Comparison of ENCODE assay signal across 1 cellular context in the genomic region with DNA sequence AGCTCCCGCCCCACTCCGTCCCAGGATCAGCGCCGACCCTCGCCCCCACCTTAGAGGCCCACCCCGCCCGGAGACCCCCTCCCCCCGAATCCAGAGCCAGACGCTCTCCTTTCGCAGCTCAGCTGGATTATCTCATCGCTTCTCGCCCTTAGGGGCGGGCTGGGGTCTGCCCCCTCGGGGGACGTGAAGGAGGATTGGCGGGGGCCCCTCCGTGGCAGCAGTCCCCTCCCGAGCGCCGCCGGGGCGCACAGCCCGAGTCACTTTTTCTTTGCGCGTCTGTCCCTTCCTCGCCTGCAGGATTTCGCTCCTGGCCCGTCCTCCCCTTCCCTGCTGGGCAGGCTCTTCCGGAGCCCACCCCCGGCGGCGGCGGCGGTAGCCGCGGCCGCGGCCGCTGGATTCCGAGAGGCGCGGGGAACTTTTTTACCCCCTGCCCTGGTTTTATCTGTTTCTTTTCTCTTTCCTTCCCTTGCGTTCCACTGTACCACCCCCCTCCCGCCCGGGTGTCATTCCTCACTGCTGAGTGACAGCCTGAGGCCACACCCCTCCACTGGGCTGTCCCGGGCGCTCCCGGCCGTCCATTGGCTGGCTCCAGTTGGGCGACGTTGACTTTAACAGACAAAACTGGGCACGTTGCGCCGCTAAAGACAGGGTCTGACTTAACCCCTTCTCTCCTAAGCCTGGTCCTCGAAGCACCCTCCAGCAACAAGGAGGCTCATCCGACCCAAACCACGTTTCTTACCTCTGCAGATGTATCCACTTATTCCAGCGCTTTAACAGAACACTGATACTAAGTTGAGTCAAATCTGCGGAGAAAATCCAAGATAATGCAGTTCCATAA.
A peak's percentile ranks its signal among the peaks of the same experiment; 100 is the strongest.
TF ChIP-seq lines count a peak whose summit lies in the region.

No MANE protein-coding gene starts in this region.

TF ChIP-seq in K562, 482 proteins besides CTCF, POLR2A, EP300 and RAD21 (continued from another document and continues in another):
- TF ChIP-seq, protein P1, sequence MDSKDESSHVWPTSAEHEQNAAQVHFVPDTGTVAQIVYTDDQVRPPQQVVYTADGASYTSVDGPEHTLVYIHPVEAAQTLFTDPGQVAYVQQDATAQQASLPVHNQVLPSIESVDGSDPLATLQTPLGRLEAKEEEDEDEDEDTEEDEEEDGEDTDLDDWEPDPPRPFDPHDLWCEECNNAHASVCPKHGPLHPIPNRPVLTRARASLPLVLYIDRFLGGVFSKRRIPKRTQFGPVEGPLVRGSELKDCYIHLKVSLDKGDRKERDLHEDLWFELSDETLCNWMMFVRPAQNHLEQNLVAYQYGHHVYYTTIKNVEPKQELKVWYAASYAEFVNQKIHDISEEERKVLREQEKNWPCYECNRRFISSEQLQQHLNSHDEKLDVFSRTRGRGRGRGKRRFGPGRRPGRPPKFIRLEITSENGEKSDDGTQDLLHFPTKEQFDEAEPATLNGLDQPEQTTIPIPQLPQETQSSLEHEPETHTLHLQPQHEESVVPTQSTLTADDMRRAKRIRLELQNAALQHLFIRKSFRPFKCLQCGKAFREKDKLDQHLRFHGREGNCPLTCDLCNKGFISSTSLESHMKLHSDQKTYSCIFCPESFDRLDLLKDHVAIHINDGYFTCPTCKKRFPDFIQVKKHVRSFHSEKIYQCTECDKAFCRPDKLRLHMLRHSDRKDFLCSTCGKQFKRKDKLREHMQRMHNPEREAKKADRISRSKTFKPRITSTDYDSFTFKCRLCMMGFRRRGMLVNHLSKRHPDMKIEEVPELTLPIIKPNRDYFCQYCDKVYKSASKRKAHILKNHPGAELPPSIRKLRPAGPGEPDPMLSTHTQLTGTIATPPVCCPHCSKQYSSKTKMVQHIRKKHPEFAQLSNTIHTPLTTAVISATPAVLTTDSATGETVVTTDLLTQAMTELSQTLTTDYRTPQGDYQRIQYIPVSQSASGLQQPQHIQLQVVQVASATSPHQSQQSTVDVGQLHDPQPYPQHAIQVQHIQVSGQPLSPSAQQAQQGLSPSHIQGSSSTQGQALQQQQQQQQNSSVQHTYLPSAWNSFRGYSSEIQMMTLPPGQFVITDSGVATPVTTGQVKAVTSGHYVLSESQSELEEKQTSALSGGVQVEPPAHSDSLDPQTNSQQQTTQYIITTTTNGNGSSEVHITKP (IDR thresholded peaks at IDR 0.05; ENCODE audit: partially characterized antibody), result peak; percentile 94
- TF ChIP-seq MECOM (CRISPR knock-in tag; IDR thresholded peaks at IDR 0.05) (no peak), BRF1 (IDR thresholded peaks at IDR 0.05; ENCODE audit: borderline replicate concordance, extremely low read depth, insufficient read length) (no peak), HDAC2 (IDR thresholded peaks at IDR 0.05) (peak; percentile 63; the same call in 1 of the 2 replicates), ZNF699 (CRISPR knock-in tag; IDR thresholded peaks at IDR 0.05; ENCODE audit: insufficient replicate concordance) (no peak), PURB (CRISPR knock-in tag; IDR thresholded peaks at IDR 0.05; ENCODE audit: low read depth) (no peak), HMGN3 (IDR thresholded peaks at IDR 0.05; ENCODE audit: borderline replicate concordance, extremely low read depth, insufficient read length, low read depth, low read length) (peak; percentile 41), SRF (CRISPR knock-in tag; IDR thresholded peaks at IDR 0.05) (no peak), RFX7 (CRISPR knock-in tag; IDR thresholded peaks at IDR 0.05) (no peak), ZNF354B (CRISPR knock-in tag; IDR thresholded peaks at IDR 0.05) (no peak), MEIS2 (IDR thresholded peaks at IDR 0.05; ENCODE audit: partially characterized antibody) (peak; percentile 91), PTTG1 (tag; IDR thresholded peaks at IDR 0.05; ENCODE audit: low read depth) (no peak), BCL6 (CRISPR knock-in tag; IDR thresholded peaks at IDR 0.05) (no peak), C11orf30 (IDR thresholded peaks at IDR 0.05; ENCODE audit: low read depth) (no peak), HDGF (IDR thresholded peaks at IDR 0.05) (no peak), MAZ (CRISPR knock-in tag; conservative IDR thresholded peaks at IDR 0.05 in 1 of 2, IDR thresholded peaks at IDR 0.05 in 1 of 2) (peak in 1 of 2 experiments; percentile 54; a peak in 2 of 4 replicates), FOXP1 (CRISPR knock-in tag; IDR thresholded peaks at IDR 0.05) (no peak)
- TF ChIP-seq, protein P2, sequence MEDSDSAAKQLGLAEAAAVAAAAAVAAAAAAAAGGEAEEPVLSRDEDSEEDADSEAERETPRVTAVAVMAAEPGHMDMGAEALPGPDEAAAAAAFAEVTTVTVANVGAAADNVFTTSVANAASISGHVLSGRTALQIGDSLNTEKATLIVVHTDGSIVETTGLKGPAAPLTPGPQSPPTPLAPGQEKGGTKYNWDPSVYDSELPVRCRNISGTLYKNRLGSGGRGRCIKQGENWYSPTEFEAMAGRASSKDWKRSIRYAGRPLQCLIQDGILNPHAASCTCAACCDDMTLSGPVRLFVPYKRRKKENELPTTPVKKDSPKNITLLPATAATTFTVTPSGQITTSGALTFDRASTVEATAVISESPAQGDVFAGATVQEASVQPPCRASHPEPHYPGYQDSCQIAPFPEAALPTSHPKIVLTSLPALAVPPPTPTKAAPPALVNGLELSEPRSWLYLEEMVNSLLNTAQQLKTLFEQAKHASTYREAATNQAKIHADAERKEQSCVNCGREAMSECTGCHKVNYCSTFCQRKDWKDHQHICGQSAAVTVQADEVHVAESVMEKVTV (CRISPR knock-in tag; IDR thresholded peaks at IDR 0.05), result no peak
- TF ChIP-seq, protein P3, sequence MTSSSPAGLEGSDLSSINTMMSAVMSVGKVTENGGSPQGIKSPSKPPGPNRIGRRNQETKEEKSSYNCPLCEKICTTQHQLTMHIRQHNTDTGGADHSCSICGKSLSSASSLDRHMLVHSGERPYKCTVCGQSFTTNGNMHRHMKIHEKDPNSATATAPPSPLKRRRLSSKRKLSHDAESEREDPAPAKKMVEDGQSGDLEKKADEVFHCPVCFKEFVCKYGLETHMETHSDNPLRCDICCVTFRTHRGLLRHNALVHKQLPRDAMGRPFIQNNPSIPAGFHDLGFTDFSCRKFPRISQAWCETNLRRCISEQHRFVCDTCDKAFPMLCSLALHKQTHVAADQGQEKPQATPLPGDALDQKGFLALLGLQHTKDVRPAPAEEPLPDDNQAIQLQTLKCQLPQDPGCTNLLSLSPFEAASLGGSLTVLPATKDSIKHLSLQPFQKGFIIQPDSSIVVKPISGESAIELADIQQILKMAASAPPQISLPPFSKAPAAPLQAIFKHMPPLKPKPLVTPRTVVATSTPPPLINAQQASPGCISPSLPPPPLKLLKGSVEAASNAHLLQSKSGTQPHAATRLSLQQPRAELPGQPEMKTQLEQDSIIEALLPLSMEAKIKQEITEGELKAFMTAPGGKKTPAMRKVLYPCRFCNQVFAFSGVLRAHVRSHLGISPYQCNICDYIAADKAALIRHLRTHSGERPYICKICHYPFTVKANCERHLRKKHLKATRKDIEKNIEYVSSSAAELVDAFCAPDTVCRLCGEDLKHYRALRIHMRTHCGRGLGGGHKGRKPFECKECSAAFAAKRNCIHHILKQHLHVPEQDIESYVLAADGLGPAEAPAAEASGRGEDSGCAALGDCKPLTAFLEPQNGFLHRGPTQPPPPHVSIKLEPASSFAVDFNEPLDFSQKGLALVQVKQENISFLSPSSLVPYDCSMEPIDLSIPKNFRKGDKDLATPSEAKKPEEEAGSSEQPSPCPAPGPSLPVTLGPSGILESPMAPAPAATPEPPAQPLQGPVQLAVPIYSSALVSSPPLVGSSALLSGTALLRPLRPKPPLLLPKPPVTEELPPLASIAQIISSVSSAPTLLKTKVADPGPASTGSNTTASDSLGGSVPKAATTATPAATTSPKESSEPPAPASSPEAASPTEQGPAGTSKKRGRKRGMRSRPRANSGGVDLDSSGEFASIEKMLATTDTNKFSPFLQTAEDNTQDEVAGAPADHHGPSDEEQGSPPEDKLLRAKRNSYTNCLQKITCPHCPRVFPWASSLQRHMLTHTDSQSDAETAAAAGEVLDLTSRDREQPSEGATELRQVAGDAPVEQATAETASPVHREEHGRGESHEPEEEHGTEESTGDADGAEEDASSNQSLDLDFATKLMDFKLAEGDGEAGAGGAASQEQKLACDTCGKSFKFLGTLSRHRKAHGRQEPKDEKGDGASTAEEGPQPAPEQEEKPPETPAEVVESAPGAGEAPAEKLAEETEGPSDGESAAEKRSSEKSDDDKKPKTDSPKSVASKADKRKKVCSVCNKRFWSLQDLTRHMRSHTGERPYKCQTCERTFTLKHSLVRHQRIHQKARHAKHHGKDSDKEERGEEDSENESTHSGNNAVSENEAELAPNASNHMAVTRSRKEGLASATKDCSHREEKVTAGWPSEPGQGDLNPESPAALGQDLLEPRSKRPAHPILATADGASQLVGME (CRISPR knock-in tag; IDR thresholded peaks at IDR 0.05), result no peak
- TF ChIP-seq, protein P4, sequence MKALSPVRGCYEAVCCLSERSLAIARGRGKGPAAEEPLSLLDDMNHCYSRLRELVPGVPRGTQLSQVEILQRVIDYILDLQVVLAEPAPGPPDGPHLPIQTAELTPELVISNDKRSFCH (CRISPR knock-in tag; IDR thresholded peaks at IDR 0.05), result no peak
- TF ChIP-seq, protein P4 (tag; IDR thresholded peaks at IDR 0.05), result no peak
- TF ChIP-seq, protein P5, sequence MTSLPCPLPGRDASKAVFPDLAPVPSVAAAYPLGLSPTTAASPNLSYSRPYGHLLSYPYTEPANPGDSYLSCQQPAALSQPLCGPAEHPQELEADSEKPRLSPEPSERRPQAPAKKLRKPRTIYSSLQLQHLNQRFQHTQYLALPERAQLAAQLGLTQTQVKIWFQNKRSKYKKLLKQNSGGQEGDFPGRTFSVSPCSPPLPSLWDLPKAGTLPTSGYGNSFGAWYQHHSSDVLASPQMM (CRISPR knock-in tag; IDR thresholded peaks at IDR 0.05), result no peak
- TF ChIP-seq, protein P6, sequence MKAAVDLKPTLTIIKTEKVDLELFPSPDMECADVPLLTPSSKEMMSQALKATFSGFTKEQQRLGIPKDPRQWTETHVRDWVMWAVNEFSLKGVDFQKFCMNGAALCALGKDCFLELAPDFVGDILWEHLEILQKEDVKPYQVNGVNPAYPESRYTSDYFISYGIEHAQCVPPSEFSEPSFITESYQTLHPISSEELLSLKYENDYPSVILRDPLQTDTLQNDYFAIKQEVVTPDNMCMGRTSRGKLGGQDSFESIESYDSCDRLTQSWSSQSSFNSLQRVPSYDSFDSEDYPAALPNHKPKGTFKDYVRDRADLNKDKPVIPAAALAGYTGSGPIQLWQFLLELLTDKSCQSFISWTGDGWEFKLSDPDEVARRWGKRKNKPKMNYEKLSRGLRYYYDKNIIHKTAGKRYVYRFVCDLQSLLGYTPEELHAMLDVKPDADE (conservative IDR thresholded peaks at IDR 0.05; ENCODE audit: control insufficient read depth, low read depth, low read length), result 0 out of 2 replicates have a peak, but pooled peaks have one; percentile 27
- TF ChIP-seq, protein P7, sequence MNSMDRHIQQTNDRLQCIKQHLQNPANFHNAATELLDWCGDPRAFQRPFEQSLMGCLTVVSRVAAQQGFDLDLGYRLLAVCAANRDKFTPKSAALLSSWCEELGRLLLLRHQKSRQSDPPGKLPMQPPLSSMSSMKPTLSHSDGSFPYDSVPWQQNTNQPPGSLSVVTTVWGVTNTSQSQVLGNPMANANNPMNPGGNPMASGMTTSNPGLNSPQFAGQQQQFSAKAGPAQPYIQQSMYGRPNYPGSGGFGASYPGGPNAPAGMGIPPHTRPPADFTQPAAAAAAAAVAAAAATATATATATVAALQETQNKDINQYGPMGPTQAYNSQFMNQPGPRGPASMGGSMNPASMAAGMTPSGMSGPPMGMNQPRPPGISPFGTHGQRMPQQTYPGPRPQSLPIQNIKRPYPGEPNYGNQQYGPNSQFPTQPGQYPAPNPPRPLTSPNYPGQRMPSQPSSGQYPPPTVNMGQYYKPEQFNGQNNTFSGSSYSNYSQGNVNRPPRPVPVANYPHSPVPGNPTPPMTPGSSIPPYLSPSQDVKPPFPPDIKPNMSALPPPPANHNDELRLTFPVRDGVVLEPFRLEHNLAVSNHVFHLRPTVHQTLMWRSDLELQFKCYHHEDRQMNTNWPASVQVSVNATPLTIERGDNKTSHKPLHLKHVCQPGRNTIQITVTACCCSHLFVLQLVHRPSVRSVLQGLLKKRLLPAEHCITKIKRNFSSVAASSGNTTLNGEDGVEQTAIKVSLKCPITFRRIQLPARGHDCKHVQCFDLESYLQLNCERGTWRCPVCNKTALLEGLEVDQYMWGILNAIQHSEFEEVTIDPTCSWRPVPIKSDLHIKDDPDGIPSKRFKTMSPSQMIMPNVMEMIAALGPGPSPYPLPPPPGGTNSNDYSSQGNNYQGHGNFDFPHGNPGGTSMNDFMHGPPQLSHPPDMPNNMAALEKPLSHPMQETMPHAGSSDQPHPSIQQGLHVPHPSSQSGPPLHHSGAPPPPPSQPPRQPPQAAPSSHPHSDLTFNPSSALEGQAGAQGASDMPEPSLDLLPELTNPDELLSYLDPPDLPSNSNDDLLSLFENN (IDR thresholded peaks at IDR 0.05; ENCODE audit: low read depth in 2 of 2, low read length in 2 of 2), result no peak
- TF ChIP-seq, protein P8, sequence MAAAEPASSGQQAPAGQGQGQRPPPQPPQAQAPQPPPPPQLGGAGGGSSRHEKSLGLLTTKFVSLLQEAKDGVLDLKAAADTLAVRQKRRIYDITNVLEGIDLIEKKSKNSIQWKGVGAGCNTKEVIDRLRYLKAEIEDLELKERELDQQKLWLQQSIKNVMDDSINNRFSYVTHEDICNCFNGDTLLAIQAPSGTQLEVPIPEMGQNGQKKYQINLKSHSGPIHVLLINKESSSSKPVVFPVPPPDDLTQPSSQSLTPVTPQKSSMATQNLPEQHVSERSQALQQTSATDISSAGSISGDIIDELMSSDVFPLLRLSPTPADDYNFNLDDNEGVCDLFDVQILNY (CRISPR knock-in tag; IDR thresholded peaks at IDR 0.05), result no peak
- TF ChIP-seq, protein P9, sequence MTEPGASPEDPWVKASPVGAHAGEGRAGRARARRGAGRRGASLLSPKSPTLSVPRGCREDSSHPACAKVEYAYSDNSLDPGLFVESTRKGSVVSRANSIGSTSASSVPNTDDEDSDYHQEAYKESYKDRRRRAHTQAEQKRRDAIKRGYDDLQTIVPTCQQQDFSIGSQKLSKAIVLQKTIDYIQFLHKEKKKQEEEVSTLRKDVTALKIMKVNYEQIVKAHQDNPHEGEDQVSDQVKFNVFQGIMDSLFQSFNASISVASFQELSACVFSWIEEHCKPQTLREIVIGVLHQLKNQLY (CRISPR knock-in tag; conservative IDR thresholded peaks at IDR 0.05), result no peak
- TF ChIP-seq, protein P10, sequence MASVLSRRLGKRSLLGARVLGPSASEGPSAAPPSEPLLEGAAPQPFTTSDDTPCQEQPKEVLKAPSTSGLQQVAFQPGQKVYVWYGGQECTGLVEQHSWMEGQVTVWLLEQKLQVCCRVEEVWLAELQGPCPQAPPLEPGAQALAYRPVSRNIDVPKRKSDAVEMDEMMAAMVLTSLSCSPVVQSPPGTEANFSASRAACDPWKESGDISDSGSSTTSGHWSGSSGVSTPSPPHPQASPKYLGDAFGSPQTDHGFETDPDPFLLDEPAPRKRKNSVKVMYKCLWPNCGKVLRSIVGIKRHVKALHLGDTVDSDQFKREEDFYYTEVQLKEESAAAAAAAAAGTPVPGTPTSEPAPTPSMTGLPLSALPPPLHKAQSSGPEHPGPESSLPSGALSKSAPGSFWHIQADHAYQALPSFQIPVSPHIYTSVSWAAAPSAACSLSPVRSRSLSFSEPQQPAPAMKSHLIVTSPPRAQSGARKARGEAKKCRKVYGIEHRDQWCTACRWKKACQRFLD (CRISPR knock-in tag; IDR thresholded peaks at IDR 0.05), result no peak
- TF ChIP-seq, protein P11, sequence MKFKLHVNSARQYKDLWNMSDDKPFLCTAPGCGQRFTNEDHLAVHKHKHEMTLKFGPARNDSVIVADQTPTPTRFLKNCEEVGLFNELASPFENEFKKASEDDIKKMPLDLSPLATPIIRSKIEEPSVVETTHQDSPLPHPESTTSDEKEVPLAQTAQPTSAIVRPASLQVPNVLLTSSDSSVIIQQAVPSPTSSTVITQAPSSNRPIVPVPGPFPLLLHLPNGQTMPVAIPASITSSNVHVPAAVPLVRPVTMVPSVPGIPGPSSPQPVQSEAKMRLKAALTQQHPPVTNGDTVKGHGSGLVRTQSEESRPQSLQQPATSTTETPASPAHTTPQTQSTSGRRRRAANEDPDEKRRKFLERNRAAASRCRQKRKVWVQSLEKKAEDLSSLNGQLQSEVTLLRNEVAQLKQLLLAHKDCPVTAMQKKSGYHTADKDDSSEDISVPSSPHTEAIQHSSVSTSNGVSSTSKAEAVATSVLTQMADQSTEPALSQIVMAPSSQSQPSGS (CRISPR knock-in tag; IDR thresholded peaks at IDR 0.05), result no peak
